1 cellular context compared by ENCODE assay signal in genomic region chr19:24033308-24033961, GRCh38.
A peak's percentile ranks its signal among the peaks of the same experiment; 100 is the strongest.
TF ChIP-seq lines count a peak whose summit lies in the region.

No MANE protein-coding gene starts in this region.

TF ChIP-seq in HepG2, 621 proteins besides CTCF, POLR2A, EP300 and RAD21 (continued from another document and continues in another):
- TF ChIP-seq, protein P1, sequence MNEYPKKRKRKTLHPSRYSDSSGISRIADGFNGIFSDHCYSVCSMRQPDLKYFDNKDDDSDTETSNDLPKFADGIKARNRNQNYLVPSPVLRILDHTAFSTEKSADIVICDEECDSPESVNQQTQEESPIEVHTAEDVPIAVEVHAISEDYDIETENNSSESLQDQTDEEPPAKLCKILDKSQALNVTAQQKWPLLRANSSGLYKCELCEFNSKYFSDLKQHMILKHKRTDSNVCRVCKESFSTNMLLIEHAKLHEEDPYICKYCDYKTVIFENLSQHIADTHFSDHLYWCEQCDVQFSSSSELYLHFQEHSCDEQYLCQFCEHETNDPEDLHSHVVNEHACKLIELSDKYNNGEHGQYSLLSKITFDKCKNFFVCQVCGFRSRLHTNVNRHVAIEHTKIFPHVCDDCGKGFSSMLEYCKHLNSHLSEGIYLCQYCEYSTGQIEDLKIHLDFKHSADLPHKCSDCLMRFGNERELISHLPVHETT (CRISPR knock-in tag; conservative IDR thresholded peaks at IDR 0.05): no peak
- TF ChIP-seq CREB1 (IDR thresholded peaks at IDR 0.05) (peak; percentile 29; the same call in 1 of the 2 replicates), CREB1 (CRISPR knock-in tag; IDR thresholded peaks at IDR 0.05) (0 out of 2 replicates have a peak, but pooled peaks have one; percentile 13), SIX1 (CRISPR knock-in tag; IDR thresholded peaks at IDR 0.05; ENCODE audit: borderline replicate concordance) (no peak), HOXA9 (CRISPR knock-in tag; IDR thresholded peaks at IDR 0.05; ENCODE audit: borderline replicate concordance) (no peak), ZNF558 (CRISPR knock-in tag; IDR thresholded peaks at IDR 0.05; ENCODE audit: borderline replicate concordance) (0 out of 2 replicates have a peak, but pooled peaks have one; percentile 48), ZNF12 (CRISPR knock-in tag; IDR thresholded peaks at IDR 0.05) (no peak), SALL1 (CRISPR knock-in tag; IDR thresholded peaks at IDR 0.05) (peak; percentile 21; the same call in 1 of the 2 replicates), CREBL2 (CRISPR knock-in tag; IDR thresholded peaks at IDR 0.05; ENCODE audit: borderline replicate concordance) (peak; percentile 64; the same call in 1 of the 2 replicates), IRF2 (CRISPR knock-in tag; IDR thresholded peaks at IDR 0.05) (0 out of 2 replicates have a peak, but pooled peaks have one; percentile 9), MBNL3 (CRISPR knock-in tag; conservative IDR thresholded peaks at IDR 0.05) (no peak), ZNF678 (CRISPR knock-in tag; IDR thresholded peaks at IDR 0.05) (no peak), ZFP36L1 (CRISPR knock-in tag; IDR thresholded peaks at IDR 0.05) (no peak), KDM3A (CRISPR knock-in tag; IDR thresholded peaks at IDR 0.05; ENCODE audit: low read depth) (no peak; the same call in 1 of the 2 replicates), CEBPG (CRISPR knock-in tag; IDR thresholded peaks at IDR 0.05) (no peak), SKIL (CRISPR knock-in tag; IDR thresholded peaks at IDR 0.05; ENCODE audit: borderline replicate concordance) (no peak), ZNF792 (CRISPR knock-in tag; IDR thresholded peaks at IDR 0.05) (no peak; the same call in 1 of the 2 replicates), ZNF17 (CRISPR knock-in tag; IDR thresholded peaks at IDR 0.05) (no peak), ZNF816 (CRISPR knock-in tag; IDR thresholded peaks at IDR 0.05; ENCODE audit: borderline replicate concordance) (no peak), ZNF431 (CRISPR knock-in tag; IDR thresholded peaks at IDR 0.05; ENCODE audit: borderline replicate concordance, low read depth) (no peak), TP53 (CRISPR knock-in tag; conservative IDR thresholded peaks at IDR 0.05) (no peak), PHF5A (CRISPR knock-in tag; IDR thresholded peaks at IDR 0.05; ENCODE audit: low read depth, unreplicated experiment) (no peak), JDP2 (CRISPR knock-in tag; IDR thresholded peaks at IDR 0.05; ENCODE audit: borderline replicate concordance) (no peak), HMG20B (CRISPR knock-in tag; conservative IDR thresholded peaks at IDR 0.05) (no peak), ZFAT (CRISPR knock-in tag; conservative IDR thresholded peaks at IDR 0.05) (no peak), AKNA (CRISPR knock-in tag; IDR thresholded peaks at IDR 0.05; ENCODE audit: borderline replicate concordance) (no peak), SETDB1 (CRISPR knock-in tag; IDR thresholded peaks at IDR 0.05; ENCODE audit: borderline replicate concordance) (no peak), ZNF263 (CRISPR knock-in tag; IDR thresholded peaks at IDR 0.05) (0 out of 2 replicates have a peak, but pooled peaks have one; percentile 12)
- TF ChIP-seq, protein P2, sequence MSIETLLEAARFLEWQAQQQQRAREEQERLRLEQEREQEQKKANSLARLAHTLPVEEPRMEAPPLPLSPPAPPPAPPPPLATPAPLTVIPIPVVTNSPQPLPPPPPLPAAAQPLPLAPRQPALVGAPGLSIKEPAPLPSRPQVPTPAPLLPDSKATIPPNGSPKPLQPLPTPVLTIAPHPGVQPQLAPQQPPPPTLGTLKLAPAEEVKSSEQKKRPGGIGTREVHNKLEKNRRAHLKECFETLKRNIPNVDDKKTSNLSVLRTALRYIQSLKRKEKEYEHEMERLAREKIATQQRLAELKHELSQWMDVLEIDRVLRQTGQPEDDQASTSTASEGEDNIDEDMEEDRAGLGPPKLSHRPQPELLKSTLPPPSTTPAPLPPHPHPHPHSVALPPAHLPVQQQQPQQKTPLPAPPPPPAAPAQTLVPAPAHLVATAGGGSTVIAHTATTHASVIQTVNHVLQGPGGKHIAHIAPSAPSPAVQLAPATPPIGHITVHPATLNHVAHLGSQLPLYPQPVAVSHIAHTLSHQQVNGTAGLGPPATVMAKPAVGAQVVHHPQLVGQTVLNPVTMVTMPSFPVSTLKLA (IDR thresholded peaks at IDR 0.05): no peak
- TF ChIP-seq, protein P3, sequence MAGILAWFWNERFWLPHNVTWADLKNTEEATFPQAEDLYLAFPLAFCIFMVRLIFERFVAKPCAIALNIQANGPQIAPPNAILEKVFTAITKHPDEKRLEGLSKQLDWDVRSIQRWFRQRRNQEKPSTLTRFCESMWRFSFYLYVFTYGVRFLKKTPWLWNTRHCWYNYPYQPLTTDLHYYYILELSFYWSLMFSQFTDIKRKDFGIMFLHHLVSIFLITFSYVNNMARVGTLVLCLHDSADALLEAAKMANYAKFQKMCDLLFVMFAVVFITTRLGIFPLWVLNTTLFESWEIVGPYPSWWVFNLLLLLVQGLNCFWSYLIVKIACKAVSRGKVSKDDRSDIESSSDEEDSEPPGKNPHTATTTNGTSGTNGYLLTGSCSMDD (CRISPR knock-in tag; IDR thresholded peaks at IDR 0.05): no peak
- TF ChIP-seq, protein P4, sequence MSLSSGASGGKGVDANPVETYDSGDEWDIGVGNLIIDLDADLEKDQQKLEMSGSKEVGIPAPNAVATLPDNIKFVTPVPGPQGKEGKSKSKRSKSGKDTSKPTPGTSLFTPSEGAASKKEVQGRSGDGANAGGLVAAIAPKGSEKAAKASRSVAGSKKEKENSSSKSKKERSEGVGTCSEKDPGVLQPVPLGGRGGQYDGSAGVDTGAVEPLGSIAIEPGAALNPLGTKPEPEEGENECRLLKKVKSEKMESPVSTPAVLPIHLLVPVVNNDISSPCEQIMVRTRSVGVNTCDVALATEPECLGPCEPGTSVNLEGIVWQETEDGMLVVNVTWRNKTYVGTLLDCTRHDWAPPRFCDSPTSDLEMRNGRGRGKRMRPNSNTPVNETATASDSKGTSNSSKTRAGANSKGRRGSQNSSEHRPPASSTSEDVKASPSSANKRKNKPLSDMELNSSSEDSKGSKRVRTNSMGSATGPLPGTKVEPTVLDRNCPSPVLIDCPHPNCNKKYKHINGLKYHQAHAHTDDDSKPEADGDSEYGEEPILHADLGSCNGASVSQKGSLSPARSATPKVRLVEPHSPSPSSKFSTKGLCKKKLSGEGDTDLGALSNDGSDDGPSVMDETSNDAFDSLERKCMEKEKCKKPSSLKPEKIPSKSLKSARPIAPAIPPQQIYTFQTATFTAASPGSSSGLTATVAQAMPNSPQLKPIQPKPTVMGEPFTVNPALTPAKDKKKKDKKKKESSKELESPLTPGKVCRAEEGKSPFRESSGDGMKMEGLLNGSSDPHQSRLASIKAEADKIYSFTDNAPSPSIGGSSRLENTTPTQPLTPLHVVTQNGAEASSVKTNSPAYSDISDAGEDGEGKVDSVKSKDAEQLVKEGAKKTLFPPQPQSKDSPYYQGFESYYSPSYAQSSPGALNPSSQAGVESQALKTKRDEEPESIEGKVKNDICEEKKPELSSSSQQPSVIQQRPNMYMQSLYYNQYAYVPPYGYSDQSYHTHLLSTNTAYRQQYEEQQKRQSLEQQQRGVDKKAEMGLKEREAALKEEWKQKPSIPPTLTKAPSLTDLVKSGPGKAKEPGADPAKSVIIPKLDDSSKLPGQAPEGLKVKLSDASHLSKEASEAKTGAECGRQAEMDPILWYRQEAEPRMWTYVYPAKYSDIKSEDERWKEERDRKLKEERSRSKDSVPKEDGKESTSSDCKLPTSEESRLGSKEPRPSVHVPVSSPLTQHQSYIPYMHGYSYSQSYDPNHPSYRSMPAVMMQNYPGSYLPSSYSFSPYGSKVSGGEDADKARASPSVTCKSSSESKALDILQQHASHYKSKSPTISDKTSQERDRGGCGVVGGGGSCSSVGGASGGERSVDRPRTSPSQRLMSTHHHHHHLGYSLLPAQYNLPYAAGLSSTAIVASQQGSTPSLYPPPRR (CRISPR knock-in tag; IDR thresholded peaks at IDR 0.05; ENCODE audit: borderline replicate concordance): no peak
- TF ChIP-seq, protein P5, sequence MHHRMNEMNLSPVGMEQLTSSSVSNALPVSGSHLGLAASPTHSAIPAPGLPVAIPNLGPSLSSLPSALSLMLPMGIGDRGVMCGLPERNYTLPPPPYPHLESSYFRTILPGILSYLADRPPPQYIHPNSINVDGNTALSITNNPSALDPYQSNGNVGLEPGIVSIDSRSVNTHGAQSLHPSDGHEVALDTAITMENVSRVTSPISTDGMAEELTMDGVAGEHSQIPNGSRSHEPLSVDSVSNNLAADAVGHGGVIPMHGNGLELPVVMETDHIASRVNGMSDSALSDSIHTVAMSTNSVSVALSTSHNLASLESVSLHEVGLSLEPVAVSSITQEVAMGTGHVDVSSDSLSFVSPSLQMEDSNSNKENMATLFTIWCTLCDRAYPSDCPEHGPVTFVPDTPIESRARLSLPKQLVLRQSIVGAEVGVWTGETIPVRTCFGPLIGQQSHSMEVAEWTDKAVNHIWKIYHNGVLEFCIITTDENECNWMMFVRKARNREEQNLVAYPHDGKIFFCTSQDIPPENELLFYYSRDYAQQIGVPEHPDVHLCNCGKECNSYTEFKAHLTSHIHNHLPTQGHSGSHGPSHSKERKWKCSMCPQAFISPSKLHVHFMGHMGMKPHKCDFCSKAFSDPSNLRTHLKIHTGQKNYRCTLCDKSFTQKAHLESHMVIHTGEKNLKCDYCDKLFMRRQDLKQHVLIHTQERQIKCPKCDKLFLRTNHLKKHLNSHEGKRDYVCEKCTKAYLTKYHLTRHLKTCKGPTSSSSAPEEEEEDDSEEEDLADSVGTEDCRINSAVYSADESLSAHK (CRISPR knock-in tag; IDR thresholded peaks at IDR 0.05; ENCODE audit: borderline replicate concordance): no peak
